Comparison of ENCODE assay signal across 8 cellular contexts in genomic region chr7:64951250-64951848, GRCh38. TPM values are rescaled to one million over a fixed set of nuclear protein-coding genes. Genes with fewer than 3 reads are reported as not detected.
DNase-seq lines count a peak whose midpoint lies in the region; ATAC-seq and TF ChIP-seq lines count a peak whose summit lies in the region.

No MANE protein-coding gene starts in this region.

- no peaks in the 10 kb centered on the region for H3K36me3 Mint-ChIP-seq in type B pancreatic cell

- intact Hi-C loops in mammary epithelial cell (cut with micrococcal nuclease) (loop anchor here (1.0 kb wide), 2 partner anchors 265 to 356 kb away; no protein-coding TSS in a partner anchor), left colon (cut with DNase I, micrococcal nuclease) (loop anchor here in 1 of 2 donors (5.0 kb wide), 1 partner anchor 356 kb away; no protein-coding TSS in a partner anchor)

- peaks cover 5% of the 10 kb centered on the region for H3K9me3 Mint-ChIP-seq in type B pancreatic cell

- TF ChIP-seq CTCF in DND-41 (IDR thresholded peaks at IDR 0.05; ENCODE audit: borderline replicate concordance, extremely low read depth, low read length, poor library complexity, severe bottlenecking), result peak; percentile 87
- peak; percentile 69 to 78 for TF ChIP-seq CTCF in mammary epithelial cell (conservative IDR thresholded peaks at IDR 0.05 in 1 of 2, IDR thresholded peaks at IDR 0.05 in 1 of 2; ENCODE audit: extremely low read depth in 1 of 2, insufficient read depth in 1 of 2, low read depth in 1 of 2, low read length in 2 of 2)
- TF ChIP-seq CTCF in type B pancreatic cell (conservative IDR thresholded peaks at IDR 0.05), result peak; percentile 87

- H3K27me3 ChIP-seq in DND-41 (ENCODE audit: insufficient read depth, low read length, poor library complexity) (no peaks in the 10 kb centered on the region), mammary epithelial cell (ENCODE audit: insufficient read depth, low read length) (peaks cover 12% of the 10 kb centered on the region)

- no peak overlapping the region for H2AFZ ChIP-seq in DND-41 (ENCODE audit: low read depth, low read length)
- no peak overlapping the region for H2AFZ ChIP-seq in mammary epithelial cell (ENCODE audit: low read depth, low read length)

- dilution Hi-C loops in mammary epithelial cell (cut with HindIII; ENCODE audit: low sequenced_read_pairs), result no loop called here

- H3K9ac ChIP-seq in DND-41 (ENCODE audit: low read depth, low read length), result no peak overlapping the region
- no peak overlapping the region for H3K9ac ChIP-seq in mammary epithelial cell (ENCODE audit: insufficient read depth, low read length)

- peak overlapping the region; percentile 49 for H3K4me3 Mint-ChIP-seq in type B pancreatic cell

- H3K36me3 ChIP-seq in DND-41 (ENCODE audit: insufficient read depth, low read length) (no peaks in the 10 kb centered on the region), mammary epithelial cell (ENCODE audit: insufficient read depth, low read length) (no peaks in the 10 kb centered on the region)

- no peak overlapping the region for H3K4me3 ChIP-seq in DND-41 (ENCODE audit: low read depth in 1 of 2, low read length in 2 of 2)
- H3K4me3 ChIP-seq in mammary epithelial cell (replicated peaks in 1 of 3; ENCODE audit: insufficient read depth in 1 of 3, low read depth in 2 of 3, low read length in 3 of 3), result no peak overlapping the region

- ATAC-seq in DND-41 (ENCODE audit: insufficient read depth, low read depth) (peak; percentile 76), left colon (peak; percentile 68), HG02759 (IDR thresholded peaks at IDR 0.05; ENCODE audit: unreplicated experiment) (no peak), GM19397 (IDR thresholded peaks at IDR 0.05; ENCODE audit: unreplicated experiment) (no peak)

- peak overlapping the region; percentile 32 for H3K27ac Mint-ChIP-seq in type B pancreatic cell

- in situ Hi-C loops in mammary epithelial cell (cut with MboI; ENCODE audit: low sequenced_read_pairs in 2 of 2), result no loop called here

- 29% methylated on average over 1 of the region's 1 CpG for WGBS in mammary epithelial cell (ENCODE audit: low coverage, missing lambda C conversion rate)

- peaks cover 31% of the 10 kb centered on the region for H3K27me3 Mint-ChIP-seq in type B pancreatic cell

- no peaks in the 10 kb centered on the region for H4K20me1 ChIP-seq in DND-41 (ENCODE audit: insufficient read depth, low read length)
- no peaks in the 10 kb centered on the region for H4K20me1 ChIP-seq in mammary epithelial cell (ENCODE audit: insufficient read depth, low read length)

- POLR2A ChIA-PET in HEK293T (lab: Yijun Ruan, JAX), result interaction anchor here (1.2 kb wide), 1 partner anchor 55 kb away, joined by 3 read pairs; the partner anchor contains the start of gene ERV3-1

- H3K4me2 ChIP-seq in DND-41 (ENCODE audit: insufficient read depth, low read length) (no peak overlapping the region), mammary epithelial cell (ENCODE audit: insufficient read depth, low read depth, low read length) (no peak overlapping the region)

- DNase-seq in DND-41 (no peak), HEK293T (ENCODE audit: extremely low spot score) (peak; percentile 34), NCI-H460 (ENCODE audit: extremely low read depth, low read depth) (peak; percentile 50), mammary epithelial cell (peak; percentile 34), left colon (no peak), type B pancreatic cell (ENCODE audit: extremely low spot score, unreplicated experiment) (no peak)

- peaks cover 5% of the 10 kb centered on the region for H3K4me1 Mint-ChIP-seq in type B pancreatic cell (ENCODE audit: unreplicated experiment)

- CTCF ChIA-PET in HEK293T (lab: Yijun Ruan, JAX) (interaction anchor here (0.6 to 1.4 kb wide), 3 partner anchors 12 to 356 kb away, joined by 3 to 4 read pairs (median 3); no protein-coding TSS in a partner anchor), mammary epithelial cell (lab: Charles Lee; ENCODE audit: low non-redundant PET) (interaction anchor here (0.6 to 0.9 kb wide), 2 partner anchors 285 to 356 kb away, joined by 5 to 7 read pairs; no protein-coding TSS in a partner anchor)

- H3K4me1 ChIP-seq in DND-41 (ENCODE audit: insufficient read depth, low read length) (no peaks in the 10 kb centered on the region), mammary epithelial cell (ENCODE audit: insufficient read depth, low read length) (no peaks in the 10 kb centered on the region)

- H3K27ac ChIP-seq in DND-41 (ENCODE audit: low read length) (no peak overlapping the region), mammary epithelial cell (ENCODE audit: insufficient read depth, low read depth, low read length) (no peak overlapping the region)

- H3K79me2 ChIP-seq in DND-41 (ENCODE audit: insufficient read depth, low read length) (no peaks in the 10 kb centered on the region), mammary epithelial cell (ENCODE audit: insufficient read depth, low read length) (no peaks in the 10 kb centered on the region)

- no peaks in the 10 kb centered on the region for H3K9me3 ChIP-seq in DND-41 (ENCODE audit: insufficient read depth, low read length, severe bottlenecking)
- H3K9me3 ChIP-seq in mammary epithelial cell (replicated peaks; ENCODE audit: insufficient read depth, low read length), result peaks cover 4% of the 10 kb centered on the region

- BruUV-seq in mammary epithelial cell (replicated peaks; lab: Mats Ljungman, UMichigan), result no TSS peak

TF ChIP-seq in HEK293T, 16 proteins besides CTCF, POLR2A, EP300 and RAD21:
- no peak for TF ChIP-seq LEF1 (IDR thresholded peaks at IDR 0.05; ENCODE audit: borderline replicate concordance)
- TF ChIP-seq PKNOX1 (IDR thresholded peaks at IDR 0.05), result no peak
- TF ChIP-seq NFRKB (IDR thresholded peaks at IDR 0.05), result no peak
- TF ChIP-seq L3MBTL2 (conservative IDR thresholded peaks at IDR 0.05), result no peak
- TF ChIP-seq SP1 (IDR thresholded peaks at IDR 0.05), result no peak
- TF ChIP-seq ARNT (IDR thresholded peaks at IDR 0.05), result no peak
- no peak for TF ChIP-seq BHLHE40 (IDR thresholded peaks at IDR 0.05; ENCODE audit: borderline replicate concordance)
- TF ChIP-seq FOXM1 (IDR thresholded peaks at IDR 0.05; ENCODE audit: borderline replicate concordance), result no peak
- TF ChIP-seq HDGF (IDR thresholded peaks at IDR 0.05; ENCODE audit: borderline replicate concordance), result no peak
- TF ChIP-seq FOXA1 (IDR thresholded peaks at IDR 0.05), result no peak
- TF ChIP-seq CTBP1 (IDR thresholded peaks at IDR 0.05; ENCODE audit: borderline replicate concordance), result no peak
- TF ChIP-seq ELF4 (IDR thresholded peaks at IDR 0.05), result no peak
- no peak for TF ChIP-seq FOXK2 (IDR thresholded peaks at IDR 0.05)
- no peak for TF ChIP-seq TARDBP (IDR thresholded peaks at IDR 0.05)
- no peak for TF ChIP-seq ZNF384 (IDR thresholded peaks at IDR 0.05)
- TF ChIP-seq SUZ12 (IDR thresholded peaks at IDR 0.05), result no peak

RNA-seq across cellular contexts. Expression of gene ZNF117, which starts 39.5 kb away (rescaled TPM):
- total RNA-seq in NCI-H460 (2014; rRNA removed; shearing (Covaris generic)), result 1.8 and 1.9 TPM in 2 replicates
- 3.1 and 4.4 TPM in 2 replicates for polyA plus RNA-seq in NCI-H460 (2014; cell fraction: nucleus; rRNA removed)
- total RNA-seq in mammary epithelial cell (1 to 10 TPM; 2.6 to 6.2 TPM), left colon (1 to 10 TPM; 3.3 to 3.4 TPM), type B pancreatic cell (ENCODE audit: low replicate concordance) (18.8 and 24.4 TPM in 2 replicates)
- 0.50 TPM for polyA plus RNA-seq in mammary epithelial cell
- polyA minus RNA-seq in mammary epithelial cell, result 1.5 TPM

RNA-seq across cellular contexts. Expression of gene ZNF273, which starts 48.3 kb away (rescaled TPM):
- 8.2 and 8.7 TPM in 2 replicates for total RNA-seq in NCI-H460 (2014; rRNA removed; shearing (Covaris generic))
- 11.4 and 12.5 TPM in 2 replicates for polyA plus RNA-seq in NCI-H460 (2014; cell fraction: nucleus; rRNA removed)
- total RNA-seq in mammary epithelial cell, result 1 to 10 TPM; 3.4 to 5.0 TPM
- polyA plus RNA-seq in mammary epithelial cell, result 1.9 TPM
- polyA minus RNA-seq in mammary epithelial cell, result not detected
- total RNA-seq in left colon, result 1 to 10 TPM; 3.9 TPM
- 6.2 and 9.3 TPM in 2 replicates for total RNA-seq in type B pancreatic cell (ENCODE audit: low replicate concordance)

RNA-seq across cellular contexts. Expression of gene ERV3-1, which starts 55.1 kb away (rescaled TPM):
- total RNA-seq in NCI-H460 (2014; rRNA removed; shearing (Covaris generic)), result 3.0 and 6.0 TPM in 2 replicates
- 9.5 and 34.6 TPM in 2 replicates for polyA plus RNA-seq in NCI-H460 (2014; cell fraction: nucleus; rRNA removed)
- total RNA-seq in mammary epithelial cell (10 to 100 TPM in 1 of 2 donors, 1 to 10 TPM in 1; 5.5 to 12.0 TPM), left colon (1 to 10 TPM; 5.6 to 7.4 TPM), type B pancreatic cell (ENCODE audit: low replicate concordance) (22.9 and 31.6 TPM in 2 replicates)
- 1.4 TPM for polyA plus RNA-seq in mammary epithelial cell
- 4.2 TPM for polyA minus RNA-seq in mammary epithelial cell

Comparison
In these comparisons a context has a peak if more than half of its experiments do, and no peak if none do; other contexts are left out.
1. ATAC-seq: peak in DND-41 (single experiment) and left colon (single experiment); none in HG02759 (single experiment) and GM19397 (single experiment).
2. DNase-seq: peak in HEK293T (single experiment), NCI-H460 (single experiment) and mammary epithelial cell (single experiment); none in DND-41 (single experiment), left colon (0 of 2) and type B pancreatic cell (single experiment).
3. Peak in every context shown above with its lines, with median percentiles within 50 percentile points of each other: CTCF ChIP-seq.